Comparison of ENCODE assay signal across 1 cellular context in genomic region chr19:41959056-41960053, GRCh38.
TF ChIP-seq lines count a peak whose summit lies in the region.

Gene RABAC1, minus strand, starts transcription at chr19:41959321. Its CDS starts 29 bp downstream, at chr19:41959292.

TF ChIP-seq in K562, 482 proteins besides CTCF, POLR2A, EP300 and RAD21 (continued from another document):
- TF ChIP-seq FOXP4 (CRISPR knock-in tag; IDR thresholded peaks at IDR 0.05; ENCODE audit: borderline replicate concordance) (no peak), CHCHD3 (CRISPR knock-in tag; IDR thresholded peaks at IDR 0.05) (no peak), TARDBP (IDR thresholded peaks at IDR 0.05) (no peak), MTF1 (CRISPR knock-in tag; IDR thresholded peaks at IDR 0.05; ENCODE audit: borderline replicate concordance) (no peak), ZNF57 (CRISPR knock-in tag; IDR thresholded peaks at IDR 0.05) (no peak), NCOR1 (IDR thresholded peaks at IDR 0.05) (no peak), ARID2 (IDR thresholded peaks at IDR 0.05) (no peak), CBX5 (IDR thresholded peaks at IDR 0.05; ENCODE audit: borderline replicate concordance, low read depth) (no peak), MXI1 (IDR thresholded peaks at IDR 0.05; ENCODE audit: low read depth, low read length) (no peak), PTBP1 (IDR thresholded peaks at IDR 0.05; ENCODE audit: low read depth, low read length) (no peak), FOXK2 (conservative IDR thresholded peaks at IDR 0.05 in 1 of 2, IDR thresholded peaks at IDR 0.05 in 1 of 2; ENCODE audit: low read depth in 2 of 2) (peak in 1 of 2 experiments; percentile 57; a peak in 3 of 4 replicates), RBBP5 (IDR thresholded peaks at IDR 0.05; ENCODE audit: borderline replicate concordance, insufficient read depth, low read length, poor library complexity, severe bottlenecking) (no peak), GTF2E2 (tag; IDR thresholded peaks at IDR 0.05) (no peak), REST (CRISPR knock-in tag; IDR thresholded peaks at IDR 0.05; ENCODE audit: low read depth) (no peak), ZC3H8 (IDR thresholded peaks at IDR 0.05) (no peak), ZBED1 (IDR thresholded peaks at IDR 0.05) (no peak), MCM2 (IDR thresholded peaks at IDR 0.05; ENCODE audit: low read depth) (no peak), MLLT1 (IDR thresholded peaks at IDR 0.05) (no peak), FOXK1 (CRISPR knock-in tag; IDR thresholded peaks at IDR 0.05; ENCODE audit: borderline replicate concordance) (no peak), NFYB (IDR thresholded peaks at IDR 0.05; ENCODE audit: extremely low read depth, insufficient read length) (no peak), CBFA2T2 (conservative IDR thresholded peaks at IDR 0.05) (no peak), CREBBP (IDR thresholded peaks at IDR 0.05; ENCODE audit: low read depth, low read length) (no peak), TAF7 (tag; IDR thresholded peaks at IDR 0.05) (no peak), EP400 (IDR thresholded peaks at IDR 0.05) (peak; percentile 90), TBL1XR1 (IDR thresholded peaks at IDR 0.05; ENCODE audit: low read length in 2 of 2) (peak in 1 of 2 experiments; percentile 28; a peak in 1 of 4 replicates), NFATC3 (IDR thresholded peaks at IDR 0.05) (no peak), ZNF277 (CRISPR knock-in tag; IDR thresholded peaks at IDR 0.05; ENCODE audit: borderline replicate concordance) (no peak), NCOA1 (IDR thresholded peaks at IDR 0.05; ENCODE audit: low read depth) (no peak), NELFE (IDR thresholded peaks at IDR 0.05; ENCODE audit: insufficient read depth, insufficient read length) (no peak), SLC30A9 (CRISPR knock-in tag; IDR thresholded peaks at IDR 0.05) (no peak), ZFPM2 (CRISPR knock-in tag; IDR thresholded peaks at IDR 0.05) (no peak), ASH1L (IDR thresholded peaks at IDR 0.05; ENCODE audit: borderline replicate concordance, low read depth, partially characterized antibody) (no peak), ZBTB7A (IDR thresholded peaks at IDR 0.05; ENCODE audit: borderline replicate concordance, control insufficient read depth, low read depth, low read length) (peak; percentile 90), SMAD1 (IDR thresholded peaks at IDR 0.05; ENCODE audit: low read depth, low read length, partially characterized antibody) (no peak), ZNF609 (CRISPR knock-in tag; IDR thresholded peaks at IDR 0.05; ENCODE audit: borderline replicate concordance) (no peak), CREB3L1 (IDR thresholded peaks at IDR 0.05; ENCODE audit: borderline replicate concordance, low read depth) (peak; percentile 99), SIX5 (IDR thresholded peaks at IDR 0.05; ENCODE audit: borderline replicate concordance in 1 of 2, insufficient read depth in 1 of 2, low read depth in 1 of 2, low read length in 2 of 2) (peak; percentile 96), HMG20B (CRISPR knock-in tag; IDR thresholded peaks at IDR 0.05) (no peak), GABPB1 (CRISPR knock-in tag; IDR thresholded peaks at IDR 0.05) (peak; percentile 64; the same call in 1 of the 2 replicates), ERF (CRISPR knock-in tag; IDR thresholded peaks at IDR 0.05) (no peak), ZNF224 (CRISPR knock-in tag; IDR thresholded peaks at IDR 0.05) (no peak), E2F1 (CRISPR knock-in tag; IDR thresholded peaks at IDR 0.05) (no peak), SIN3B (IDR thresholded peaks at IDR 0.05; ENCODE audit: low read depth) (no peak), HDGF (IDR thresholded peaks at IDR 0.05) (no peak), BRD9 (IDR thresholded peaks at IDR 0.05; ENCODE audit: low read depth, partially characterized antibody) (no peak), CREB3 (tag; conservative IDR thresholded peaks at IDR 0.05; ENCODE audit: low read depth) (no peak), RBM34 (IDR thresholded peaks at IDR 0.05; ENCODE audit: borderline replicate concordance, insufficient read depth, low read length) (no peak), MTA1 (IDR thresholded peaks at IDR 0.05; ENCODE audit: borderline replicate concordance) (no peak), CGGBP1 (CRISPR knock-in tag; IDR thresholded peaks at IDR 0.05) (no peak)
